8 cellular contexts compared by ENCODE assay signal in genomic region chr16:67935096-67935401, GRCh38. TPM values are rescaled to one million over a fixed set of nuclear protein-coding genes. Genes with fewer than 3 reads are reported as not detected.
DNase-seq lines count a peak whose midpoint lies in the region; ATAC-seq and TF ChIP-seq lines count a peak whose summit lies in the region.

No MANE protein-coding gene starts in this region.

- H3K4me1 ChIP-seq in mucosa of stomach (ENCODE audit: control insufficient read depth, insufficient read depth, low read length), result peaks cover 25% of the 10 kb centered on the region

- peak overlapping the region; percentile 96 for H3K4me3 ChIP-seq in Jurkat, Clone E6-1 (ENCODE audit: low read length)
- H3K4me3 ChIP-seq in mucosa of stomach (ENCODE audit: low read length), result peak overlapping the region; percentile 26

- no peaks in the 10 kb centered on the region for H3K27me3 Mint-ChIP-seq in chondrocyte (ENCODE audit: low read depth)

- peak overlapping the region; percentile 81 for H3K27ac ChIP-seq in 22Rv1

- peak overlapping the region; percentile 98 for H3K4me3 Mint-ChIP-seq in chondrocyte (ENCODE audit: unreplicated experiment)

- ATAC-seq in GM21447 (IDR thresholded peaks at IDR 0.05; ENCODE audit: unreplicated experiment), result no peak

- peaks cover 27% of the 10 kb centered on the region for H3K4me1 Mint-ChIP-seq in chondrocyte (ENCODE audit: low read depth)

- no peaks in the 10 kb centered on the region for H3K9me3 ChIP-seq in mucosa of stomach (ENCODE audit: control insufficient read depth, low read length)

- H3K9ac ChIP-seq in mucosa of stomach (ENCODE audit: low read length), result peak overlapping the region; percentile 3

- peak overlapping the region; percentile 97 for H3K27ac Mint-ChIP-seq in chondrocyte (ENCODE audit: unreplicated experiment)

- peaks cover 2% of the 10 kb centered on the region for H3K36me3 Mint-ChIP-seq in chondrocyte (ENCODE audit: low read depth)

- H3K27me3 ChIP-seq in mucosa of stomach (ENCODE audit: control insufficient read depth, insufficient read depth, low read length), result no peaks in the 10 kb centered on the region

- H3K36me3 ChIP-seq in mucosa of stomach (ENCODE audit: control insufficient read depth, insufficient read depth, low read length), result no peaks in the 10 kb centered on the region

- DNase-seq in Jurkat, Clone E6-1 (ENCODE audit: low read depth, low spot score), result no peak
- DNase-seq in chondrocyte (ENCODE audit: low spot score) (no peak), RPMI8226 (no peak), NK-92 (lab: John Stamatoyannopoulos, UW; ENCODE audit: unreplicated experiment) (no peak), ecto neural progenitor cell (ENCODE audit: low spot score) (no peak)

- no peaks in the 10 kb centered on the region for H3K9me3 Mint-ChIP-seq in chondrocyte (ENCODE audit: low read depth)

- TF ChIP-seq CTCF in 22Rv1 (IDR thresholded peaks at IDR 0.05) (no peak), chondrocyte (IDR thresholded peaks at IDR 0.05) (no peak)

RNA-seq across cellular contexts. Expression of gene PSMB10, which starts 1.6 kb away (rescaled TPM):
- 97.4 TPM for polyA plus RNA-seq in Jurkat, Clone E6-1 (2012; ENCODE audit: insufficient read depth, insufficient read length)
- 30.1 to 43.2 TPM (median 33.9 TPM) in 3 replicates for total RNA-seq in chondrocyte

RNA-seq across cellular contexts. Expression of gene CTRL, which starts 3.4 kb away (rescaled TPM):
- 4.8 TPM for polyA plus RNA-seq in Jurkat, Clone E6-1 (2012; ENCODE audit: insufficient read depth, insufficient read length)
- not detected in 3 replicates for total RNA-seq in chondrocyte

RNA-seq across cellular contexts. Expression of gene LCAT, which starts 8.9 kb away (rescaled TPM):
- 14.6 TPM for polyA plus RNA-seq in Jurkat, Clone E6-1 (2012; ENCODE audit: insufficient read depth, insufficient read length)
- 35.8 to 43.1 TPM (median 38.2 TPM) in 3 replicates for total RNA-seq in chondrocyte

RNA-seq across cellular contexts. Expression of gene SLC12A4, which starts 33.4 kb away (rescaled TPM):
- 17.3 TPM for polyA plus RNA-seq in Jurkat, Clone E6-1 (2012; ENCODE audit: insufficient read depth, insufficient read length)
- total RNA-seq in chondrocyte, result 117 to 138 TPM (median 132 TPM) in 3 replicates

RNA-seq across cellular contexts. Expression of gene PSKH1, which starts 42.0 kb away (rescaled TPM):
- 17.4 TPM for polyA plus RNA-seq in Jurkat, Clone E6-1 (2012; ENCODE audit: insufficient read depth, insufficient read length)
- total RNA-seq in chondrocyte, result 33.1 to 38.9 TPM (median 35.9 TPM) in 3 replicates
